Comparison of ENCODE assay signal across 1 cellular context in genomic region chr14:58898655-58899316, GRCh38.
TF ChIP-seq lines count a peak whose summit lies in the region.

No MANE protein-coding gene starts in this region.

TF ChIP-seq in IMR-90, 13 proteins besides CTCF, POLR2A, EP300 and RAD21 (continued from another document):
- no peak for TF ChIP-seq USF2 (IDR thresholded peaks at IDR 0.05; ENCODE audit: low read depth, low read length)
